In the genomic region with DNA sequence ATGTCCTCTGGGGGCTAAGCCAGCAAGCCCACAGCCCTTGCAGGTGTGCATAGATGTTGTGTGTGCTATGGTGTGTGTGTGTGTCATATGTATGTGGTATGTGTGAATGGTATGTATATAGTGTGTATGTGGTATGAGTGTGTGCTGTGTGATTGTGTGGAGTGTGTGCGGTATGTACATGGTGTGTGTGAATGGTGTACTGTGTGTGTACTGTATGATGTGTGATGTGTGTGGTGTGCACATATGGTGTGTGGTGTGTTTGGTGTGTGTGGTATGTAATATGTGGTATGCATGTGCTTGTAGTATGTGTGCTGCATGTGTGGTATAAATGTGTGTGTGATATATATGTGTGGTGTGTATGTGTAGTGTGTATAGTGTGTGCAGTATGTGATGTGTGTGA, we compare ENCODE assay signal across 20 cellular contexts.
DNase-seq lines count a peak whose midpoint lies in the region; ATAC-seq, FAIRE-seq and TF ChIP-seq lines count a peak whose summit lies in the region.
"Had no signal": no experiment of that assay in that cellular context is flagged by ENCODE, and none has a peak within 500 bp of the region (broad histone marks: within the 10 kb centered on the region; RNA-seq: fewer than 3 reads in every experiment).

No MANE protein-coding gene starts in this region.

- H3K4me1 ChIP-seq in GM12878 (ENCODE audit: control insufficient read depth, insufficient read depth, low read length) (no peaks in the 10 kb centered on the region), mesenchymal stem cell (ENCODE audit: control insufficient read depth, insufficient read depth, low read depth, low read length) (no peaks in the 10 kb centered on the region), upper lobe of right lung (no peaks in the 10 kb centered on the region)
- H3K4me1 ChIP-seq: Caco-2 had no signal

- RAD21 ChIA-PET in GM12878 (lab: Charles Lee; ENCODE audit: unreplicated experiment): interaction anchor here (2.2 to 2.9 kb wide), 5 partner anchors 27 to 137 kb away, joined by 11 to 46 read pairs (median 41); no protein-coding TSS in a partner anchor

- TF ChIP-seq EP300 in GM12878 (IDR thresholded peaks at IDR 0.05; ENCODE audit: borderline replicate concordance in 1 of 2, control insufficient read depth in 1 of 2, low read depth in 2 of 2, low read length in 2 of 2): no peak

- no peaks in the 10 kb centered on the region for H3K4me1 Mint-ChIP-seq in CD14-positive monocyte
- H3K4me1 Mint-ChIP-seq: CD4-positive, CD25-positive, alpha-beta regulatory T cell; H9 had no signal

- H3K4me2 ChIP-seq in GM12878 (ENCODE audit: control insufficient read depth, insufficient read depth): no peak overlapping the region
- no peak overlapping the region for H3K4me2 ChIP-seq in mesenchymal stem cell (ENCODE audit: low read length, poor library complexity, severe bottlenecking)

- no peak overlapping the region for H2BK120ac ChIP-seq in mesenchymal stem cell (ENCODE audit: low read depth, low read length)

- H2BK5ac ChIP-seq in mesenchymal stem cell (ENCODE audit: low read depth, low read length, poor library complexity, severe bottlenecking): no peak overlapping the region

- H4K20me1 ChIP-seq in GM12878 (ENCODE audit: control insufficient read depth, insufficient read depth): no peaks in the 10 kb centered on the region

- POLR2A ChIA-PET in GM12878 (lab: Charles Lee): interaction anchor here (2.8 kb wide), 1 partner anchor 53 kb away, joined by 23 read pairs; no protein-coding TSS in a partner anchor

- no peak overlapping the region for H3K14ac ChIP-seq in mesenchymal stem cell (ENCODE audit: low read length in 2 of 2)

- FAIRE-seq in GM12878 (lab: Jason Lieb, UNC): no peak
- FAIRE-seq: GM12891, GM18507 had no signal

- no peak overlapping the region for H4K8ac ChIP-seq in mesenchymal stem cell (ENCODE audit: low read length)

- no peak overlapping the region for H3K4ac ChIP-seq in mesenchymal stem cell (ENCODE audit: low read depth in 1 of 2, low read length in 2 of 2)

- H3K4me3 Mint-ChIP-seq in CD14-positive monocyte: no peak overlapping the region
- H3K4me3 Mint-ChIP-seq: CD4-positive, CD25-positive, alpha-beta regulatory T cell; CD8-positive, alpha-beta T cell; H9; HFFc6 had no signal

- ATAC-seq in GM12878 (no peak), upper lobe of right lung (peak; percentile 31), HG03108 (IDR thresholded peaks at IDR 0.05; ENCODE audit: unreplicated experiment) (no peak)
- ATAC-seq: CD8-positive, alpha-beta T cell; HCT116 had no signal

- 100% methylated on average over 1 of the region's 1 CpG for WGBS in GM12878 (ENCODE audit: insufficient coverage, insufficient replicate concordance, low lambda C conversion rate, missing lambda C conversion rate)
- 98% methylated on average over 1 of the region's 1 CpG for WGBS in mesenchymal stem cell

- TF ChIP-seq RAD21 in GM12878 (IDR thresholded peaks at IDR 0.05; ENCODE audit: insufficient read depth, low read depth, low read length): no peak

- TF ChIP-seq CTCF in GM12878 (IDR thresholded peaks at IDR 0.05 in 2 of 3, conservative IDR thresholded peaks at IDR 0.05 in 1 of 3; ENCODE audit: control insufficient read depth in 2 of 3, extremely low read depth in 1 of 3, insufficient read depth in 1 of 3, low read depth in 3 of 3, low read length in 3 of 3): no peak
- no peak for TF ChIP-seq CTCF in upper lobe of right lung (IDR thresholded peaks at IDR 0.05)
- no peak for TF ChIP-seq CTCF in CD14-positive monocyte (IDR thresholded peaks at IDR 0.05)

- H3K9me3 ChIP-seq in GM12878 (replicated peaks; ENCODE audit: control insufficient read depth, insufficient read depth, low read length) (no peaks in the 10 kb centered on the region), mesenchymal stem cell (ENCODE audit: control insufficient read depth, low read length) (no peaks in the 10 kb centered on the region), upper lobe of right lung (no peaks in the 10 kb centered on the region)
- H3K9me3 ChIP-seq: Caco-2 had no signal

- CTCF ChIA-PET in GM12878 (lab: Yijun Ruan, JAX): interaction anchor here (0.8 to 4.8 kb wide), 11 partner anchors 12 to 384 kb away, joined by 3 to 160 read pairs (median 40); no protein-coding TSS in a partner anchor

- BruUV-seq in GM12878 (replicated peaks; lab: Mats Ljungman, UMichigan): no TSS peak

- SMC1A ChIA-PET in GM12878 (lab: Charles Lee; ENCODE audit: uncharacterized antibody, unreplicated experiment): interaction anchor here (1.1 to 2.9 kb wide), 10 partner anchors 9 to 138 kb away, joined by 3 to 69 read pairs (median 8); no protein-coding TSS in a partner anchor

- H3K4me3 ChIP-seq in GM12878: no peak overlapping the region
- no peak overlapping the region for H3K4me3 ChIP-seq in mesenchymal stem cell (ENCODE audit: insufficient read depth in 1 of 2, low read depth in 1 of 2, low read length in 2 of 2)
- H3K4me3 ChIP-seq in upper lobe of right lung: no peak overlapping the region
- H3K4me3 ChIP-seq: GM23248 had no signal

- H4K91ac ChIP-seq in mesenchymal stem cell (ENCODE audit: low read length): peak overlapping the region; percentile 56

- H3K9ac ChIP-seq in GM12878 (ENCODE audit: control insufficient read depth, insufficient read depth, low read length) (no peak overlapping the region), mesenchymal stem cell (ENCODE audit: low read length) (no peak overlapping the region)
- H3K9ac ChIP-seq: GM23248 had no signal

- H2AFZ ChIP-seq in GM12878 (ENCODE audit: control insufficient read depth, low read depth, low read length): no peak overlapping the region
- H2AFZ ChIP-seq in mesenchymal stem cell (ENCODE audit: low read depth, low read length): no peak overlapping the region
- H2AFZ ChIP-seq: GM23248 had no signal

- H3K36me3 ChIP-seq in GM12878 (ENCODE audit: control insufficient read depth in 2 of 2, insufficient read depth in 2 of 2, low read length in 1 of 2) (no peaks in the 10 kb centered on the region), mesenchymal stem cell (ENCODE audit: control insufficient read depth in 1 of 2, insufficient read depth in 2 of 2, low read depth in 1 of 2, low read length in 2 of 2) (no peaks in the 10 kb centered on the region), upper lobe of right lung (no peaks in the 10 kb centered on the region)

- intact Hi-C loops in GM12878 (cut with micrococcal nuclease; ENCODE audit: unreplicated experiment): no loop called here
- intact Hi-C loops in upper lobe of right lung (cut with DNase I): no loop called here
- intact Hi-C loops in CD14-positive monocyte (cut with micrococcal nuclease): no loop called here

- no peak overlapping the region for H2AK5ac ChIP-seq in mesenchymal stem cell (ENCODE audit: low read length, severe bottlenecking)

- no peaks in the 10 kb centered on the region for H3K79me2 ChIP-seq in GM12878 (ENCODE audit: control insufficient read depth, insufficient read depth, low read length)

- in situ Hi-C loops in GM12878 (cut with MboI): no loop called here

- H3K27me3 ChIP-seq in GM12878 (replicated peaks in 1 of 2; ENCODE audit: control insufficient read depth in 2 of 2, insufficient read depth in 2 of 2, low read length in 1 of 2) (no peaks in the 10 kb centered on the region), mesenchymal stem cell (ENCODE audit: control insufficient read depth in 1 of 2, insufficient read depth in 1 of 2, low read length in 2 of 2) (peaks cover 5 to 13% of the 10 kb centered on the region in 2 experiments), upper lobe of right lung (no peaks in the 10 kb centered on the region)

- no peaks in the 10 kb centered on the region for H3K79me1 ChIP-seq in mesenchymal stem cell (replicated peaks; ENCODE audit: low read length, poor library complexity, severe bottlenecking)

- no peak overlapping the region for H3K23ac ChIP-seq in mesenchymal stem cell (ENCODE audit: low read length in 2 of 2)

- H3K18ac ChIP-seq in mesenchymal stem cell (ENCODE audit: low read depth in 1 of 2, low read length in 2 of 2): no peak overlapping the region

- TF ChIP-seq POLR2A in GM12878 (IDR thresholded peaks at IDR 0.05; ENCODE audit: low read depth, low read length): no peak

- no peaks in the 10 kb centered on the region for H3K36me3 Mint-ChIP-seq in CD14-positive monocyte
- H3K36me3 Mint-ChIP-seq: CD4-positive, CD25-positive, alpha-beta regulatory T cell; CD8-positive, alpha-beta T cell had no signal

- DNase-seq in GM12878 (ENCODE audit: low read depth, low spot score) (no peak), mesenchymal stem cell (no peak), upper lobe of right lung (no peak), DMS 273 (lab: John Stamatoyannopoulos, UW; ENCODE audit: unreplicated experiment) (no peak), CD14-positive monocyte (ENCODE audit: low spot score) (no peak)
- DNase-seq: C1 segment of cervical spinal cord; Caco-2; CD4-positive, CD25-positive, alpha-beta regulatory T cell; CD8-positive, alpha-beta T cell; DMS 273 treated with DMSO at 0.1 percent for 48 hours; DMS79; EL; GDM1; GM23248; H9; HFFc6 had no signal

- H3K27ac Mint-ChIP-seq in CD14-positive monocyte: no peak overlapping the region
- H3K27ac Mint-ChIP-seq: CD4-positive, CD25-positive, alpha-beta regulatory T cell; CD8-positive, alpha-beta T cell; H9; HFFc6 had no signal

- H3K27ac ChIP-seq in GM12878 (ENCODE audit: control insufficient read depth, insufficient read depth) (no peak overlapping the region), mesenchymal stem cell (ENCODE audit: low read length, poor library complexity, severe bottlenecking) (no peak overlapping the region), upper lobe of right lung (no peak overlapping the region)
- H3K27ac ChIP-seq: GM23248 had no signal

- H3K27me3 Mint-ChIP-seq in CD14-positive monocyte (ENCODE audit: low read depth in 3 of 3): no peaks in the 10 kb centered on the region
- H3K27me3 Mint-ChIP-seq: CD4-positive, CD25-positive, alpha-beta regulatory T cell had no signal

- H2BK15ac ChIP-seq in mesenchymal stem cell (ENCODE audit: low read depth, poor library complexity, severe bottlenecking): no peak overlapping the region

- no peaks in the 10 kb centered on the region for H3K9me3 Mint-ChIP-seq in CD14-positive monocyte
- H3K9me3 Mint-ChIP-seq: CD4-positive, CD25-positive, alpha-beta regulatory T cell; CD8-positive, alpha-beta T cell; H9; HFFc6 had no signal

- no peak overlapping the region for H2BK12ac ChIP-seq in mesenchymal stem cell (ENCODE audit: low read length in 2 of 2)

TF ChIP-seq in GM12878, 131 proteins besides CTCF, POLR2A, EP300 and RAD21 (continues in another document):
- TF ChIP-seq MXI1 (IDR thresholded peaks at IDR 0.05; ENCODE audit: low read depth, low read length) (no peak), TARDBP (IDR thresholded peaks at IDR 0.05; ENCODE audit: borderline replicate concordance) (no peak), HDGF (IDR thresholded peaks at IDR 0.05) (peak; percentile 88; the same call in 1 of the 2 replicates)
- TF ChIP-seq, protein P1, sequence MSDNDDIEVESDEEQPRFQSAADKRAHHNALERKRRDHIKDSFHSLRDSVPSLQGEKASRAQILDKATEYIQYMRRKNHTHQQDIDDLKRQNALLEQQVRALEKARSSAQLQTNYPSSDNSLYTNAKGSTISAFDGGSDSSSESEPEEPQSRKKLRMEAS (IDR thresholded peaks at IDR 0.05; ENCODE audit: low read depth, low read length): no peak
